ENCODE assay signal across 16 cellular contexts in the genomic region with DNA sequence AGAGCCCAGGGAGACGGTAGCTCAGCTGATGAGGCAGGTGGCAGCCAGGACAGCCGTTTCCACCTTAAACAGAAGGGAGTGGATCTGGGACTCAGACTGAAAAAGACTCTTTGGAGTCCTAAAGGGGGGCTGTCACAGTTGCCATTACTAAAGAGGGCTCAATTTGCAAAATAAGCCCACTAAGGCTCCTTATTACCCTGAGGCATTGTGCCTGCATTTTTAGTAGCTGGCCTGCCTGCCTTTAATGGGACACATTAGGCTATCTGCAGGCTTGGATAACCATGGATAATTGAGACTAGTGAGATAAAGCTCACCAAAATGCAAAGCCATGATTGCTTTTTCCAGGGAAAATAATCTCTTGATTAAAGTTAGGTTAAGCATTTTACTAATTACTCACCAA. TPM values are rescaled to one million over a fixed set of nuclear protein-coding genes. Genes with fewer than 3 reads are reported as not detected.
DNase-seq lines count a peak whose midpoint lies in the region; ATAC-seq and TF ChIP-seq lines count a peak whose summit lies in the region.
"Had no signal": no experiment of that assay in that cellular context is flagged by ENCODE, and none has a peak within 500 bp of the region (broad histone marks: within the 10 kb centered on the region; RNA-seq: fewer than 3 reads in every experiment).

No MANE protein-coding gene starts in this region.

- no peak overlapping the region for H2AFZ ChIP-seq in KMS-11 (ENCODE audit: low read depth)

- H4K20me1 ChIP-seq in KMS-11 (ENCODE audit: insufficient read depth): no peaks in the 10 kb centered on the region

- no peak overlapping the region for H4K8ac ChIP-seq in mesendoderm (ENCODE audit: low read depth, low read length)

- H3K27ac ChIP-seq in KMS-11 (no peak overlapping the region), mesendoderm (ENCODE audit: low read depth, low read length) (no peak overlapping the region), brain microvascular endothelial cell (no peak overlapping the region)
- H3K27ac ChIP-seq: RWPE1, SJSA1 had no signal

- TF ChIP-seq CTCF in Caco-2 (IDR thresholded peaks at IDR 0.05; ENCODE audit: insufficient read depth in 1 of 2, low read depth in 1 of 2, low read length in 1 of 2, severe bottlenecking in 1 of 2, unreplicated experiment in 1 of 2) (no peak), KMS-11 (conservative IDR thresholded peaks at IDR 0.05; ENCODE audit: low read depth, low read length) (no peak), brain microvascular endothelial cell (IDR thresholded peaks at IDR 0.05; ENCODE audit: low read depth, low read length, missing control alignments) (no peak)

- CTCF ChIA-PET in Caco-2 (lab: Charles Lee): no interaction called here

- ATAC-seq in SK-N-SH treated with all-trans-retinoic acid at 6 μM for 48 hours: no peak

- H3K23ac ChIP-seq in mesendoderm (ENCODE audit: low read length): no peak overlapping the region

- H3K9me3 Mint-ChIP-seq in Caco-2 (ENCODE audit: unreplicated experiment): no peaks in the 10 kb centered on the region

- WGBS in mesendoderm (ENCODE audit: extremely low coverage, insufficient coverage, low lambda C conversion rate): no CpG with 5 or more reads among the region's 2 CpGs

- H3K36me3 Mint-ChIP-seq in Caco-2 (ENCODE audit: insufficient read depth, unreplicated experiment): no peaks in the 10 kb centered on the region

- no peak overlapping the region for H2BK5ac ChIP-seq in mesendoderm (ENCODE audit: low read length)

- no peaks in the 10 kb centered on the region for H3K27me3 Mint-ChIP-seq in Caco-2 (ENCODE audit: insufficient read depth, unreplicated experiment)

- H3K9me3 ChIP-seq in Caco-2: 0 out of 2 replicates have a peak, but pooled peaks cover 5% of the 10 kb centered on the region
- H3K9me3 ChIP-seq: MG63, SJSA1 had no signal

- H3K4me2 ChIP-seq in KMS-11 (peak overlapping the region; percentile 8; the same call in 1 of the 2 replicates), mesendoderm (ENCODE audit: low read length) (no peak overlapping the region)

- H3K4me3 Mint-ChIP-seq in Caco-2 (ENCODE audit: unreplicated experiment): no peak overlapping the region

- no peak overlapping the region for H3K56ac ChIP-seq in mesendoderm (ENCODE audit: low read length)

- no peak overlapping the region for H2BK120ac ChIP-seq in mesendoderm (ENCODE audit: low read depth, low read length)

- H2BK15ac ChIP-seq in mesendoderm (replicated peaks; ENCODE audit: low read depth): no peak overlapping the region

- H3K27ac Mint-ChIP-seq in Caco-2 (ENCODE audit: unreplicated experiment): peak overlapping the region; percentile 34

- intact Hi-C loops in Caco-2 (cut with micrococcal nuclease; ENCODE audit: unreplicated experiment): no loop called here

- H3K4me3 ChIP-seq in Caco-2 (ENCODE audit: low read depth, low read length) (no peak overlapping the region), KMS-11 (IDR thresholded peaks at IDR 0.05; ENCODE audit: insufficient read depth, low read depth, low read length) (no peak overlapping the region), mesendoderm (ENCODE audit: low read length) (no peak overlapping the region), brain microvascular endothelial cell (ENCODE audit: low read depth, low read length) (no peak overlapping the region)
- H3K4me3 ChIP-seq: MG63, SJSA1 had no signal

- no peaks in the 10 kb centered on the region for H3K79me1 ChIP-seq in mesendoderm (ENCODE audit: low read length)

- no peak overlapping the region for H3K9ac ChIP-seq in KMS-11
- no peak overlapping the region for H3K9ac ChIP-seq in mesendoderm (ENCODE audit: low read length)

- H3K4ac ChIP-seq in mesendoderm (ENCODE audit: low read depth, low read length): no peak overlapping the region

- H3K36me3 ChIP-seq in Caco-2 (ENCODE audit: control insufficient read depth, insufficient read depth, low read length): no peaks in the 10 kb centered on the region
- no peaks in the 10 kb centered on the region for H3K36me3 ChIP-seq in KMS-11 (ENCODE audit: insufficient read depth)
- no peaks in the 10 kb centered on the region for H3K36me3 ChIP-seq in mesendoderm (ENCODE audit: control insufficient read depth, insufficient read depth, low read length)
- H3K36me3 ChIP-seq in brain microvascular endothelial cell (replicated peaks): no peaks in the 10 kb centered on the region
- H3K36me3 ChIP-seq: MG63, SJSA1 had no signal

- H3K27me3 ChIP-seq in Caco-2 (replicated peaks; ENCODE audit: control insufficient read depth, insufficient read depth, low read length): no peaks in the 10 kb centered on the region
- no peaks in the 10 kb centered on the region for H3K27me3 ChIP-seq in KMS-11 (ENCODE audit: insufficient read depth, low read depth)
- peaks cover 2% of the 10 kb centered on the region for H3K27me3 ChIP-seq in mesendoderm (ENCODE audit: insufficient read depth, low read length, poor library complexity)
- no peaks in the 10 kb centered on the region for H3K27me3 ChIP-seq in brain microvascular endothelial cell (replicated peaks)
- H3K27me3 ChIP-seq: SJSA1 had no signal

- H3K79me2 ChIP-seq in KMS-11 (ENCODE audit: insufficient read depth, low read depth) (peaks cover 18% of the 10 kb centered on the region; the same call in 1 of the 2 replicates), mesendoderm (ENCODE audit: control insufficient read depth, insufficient read depth, low read length) (no peaks in the 10 kb centered on the region)

- H3K4me1 ChIP-seq in Caco-2: peaks cover 23% of the 10 kb centered on the region
- peaks cover 27% of the 10 kb centered on the region for H3K4me1 ChIP-seq in KMS-11 (ENCODE audit: low read depth, poor library complexity, severe bottlenecking)
- H3K4me1 ChIP-seq in mesendoderm (ENCODE audit: control insufficient read depth, low read depth, low read length): peaks cover 4% of the 10 kb centered on the region
- H3K4me1 ChIP-seq: SJSA1 had no signal

- peaks cover 27% of the 10 kb centered on the region for H3K4me1 Mint-ChIP-seq in Caco-2 (ENCODE audit: low read depth, unreplicated experiment)

- BruUV-seq in Caco-2 (replicated peaks; lab: Mats Ljungman, UMichigan): no TSS peak

- DNase-seq in Caco-2 (no peak), mesendoderm (peak; percentile 74), RKO (ENCODE audit: low spot score) (no peak), HuH-7.5 (ENCODE audit: low spot score) (no peak), brain microvascular endothelial cell (no peak)
- DNase-seq: AML-193, DMS79, H7, Karpas-422, MG63, NCI-H187 treated with DMSO at 0.1 percent for 48 hours, NCI-H510A had no signal

- no peak overlapping the region for H2AK5ac ChIP-seq in mesendoderm (ENCODE audit: low read length)

- in situ Hi-C loops in brain microvascular endothelial cell (cut with HindIII; ENCODE audit: low pct_ligation_motif_present, low sequenced_read_pairs): no loop called here

- no peak overlapping the region for H4K5ac ChIP-seq in mesendoderm (ENCODE audit: low read length)

- H3K18ac ChIP-seq in mesendoderm (ENCODE audit: low read length): no peak overlapping the region

- POLR2A ChIA-PET in Caco-2 (lab: Charles Lee): interaction anchor here (0.5 kb wide), 1 partner anchor 11 kb away, joined by 7 read pairs; no protein-coding TSS in a partner anchor

TF ChIP-seq in SK-N-SH treated with all-trans-retinoic acid at 6 μM for 48 hours, 23 proteins besides CTCF, POLR2A, EP300 and RAD21:
- TF ChIP-seq, protein P1, sequence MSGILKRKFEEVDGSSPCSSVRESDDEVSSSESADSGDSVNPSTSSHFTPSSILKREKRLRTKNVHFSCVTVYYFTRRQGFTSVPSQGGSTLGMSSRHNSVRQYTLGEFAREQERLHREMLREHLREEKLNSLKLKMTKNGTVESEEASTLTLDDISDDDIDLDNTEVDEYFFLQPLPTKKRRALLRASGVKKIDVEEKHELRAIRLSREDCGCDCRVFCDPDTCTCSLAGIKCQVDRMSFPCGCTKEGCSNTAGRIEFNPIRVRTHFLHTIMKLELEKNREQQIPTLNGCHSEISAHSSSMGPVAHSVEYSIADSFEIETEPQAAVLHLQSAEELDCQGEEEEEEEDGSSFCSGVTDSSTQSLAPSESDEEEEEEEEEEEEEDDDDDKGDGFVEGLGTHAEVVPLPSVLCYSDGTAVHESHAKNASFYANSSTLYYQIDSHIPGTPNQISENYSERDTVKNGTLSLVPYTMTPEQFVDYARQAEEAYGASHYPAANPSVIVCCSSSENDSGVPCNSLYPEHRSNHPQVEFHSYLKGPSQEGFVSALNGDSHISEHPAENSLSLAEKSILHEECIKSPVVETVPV (CRISPR knock-in tag; IDR thresholded peaks at IDR 0.05): peak; percentile 78
- TF ChIP-seq TCF4 (CRISPR knock-in tag; IDR thresholded peaks at IDR 0.05; ENCODE audit: borderline replicate concordance) (peak; percentile 75; the same call in 1 of the 2 replicates), BACH2 (CRISPR knock-in tag; IDR thresholded peaks at IDR 0.05; ENCODE audit: borderline replicate concordance) (no peak)
- TF ChIP-seq, protein P2, sequence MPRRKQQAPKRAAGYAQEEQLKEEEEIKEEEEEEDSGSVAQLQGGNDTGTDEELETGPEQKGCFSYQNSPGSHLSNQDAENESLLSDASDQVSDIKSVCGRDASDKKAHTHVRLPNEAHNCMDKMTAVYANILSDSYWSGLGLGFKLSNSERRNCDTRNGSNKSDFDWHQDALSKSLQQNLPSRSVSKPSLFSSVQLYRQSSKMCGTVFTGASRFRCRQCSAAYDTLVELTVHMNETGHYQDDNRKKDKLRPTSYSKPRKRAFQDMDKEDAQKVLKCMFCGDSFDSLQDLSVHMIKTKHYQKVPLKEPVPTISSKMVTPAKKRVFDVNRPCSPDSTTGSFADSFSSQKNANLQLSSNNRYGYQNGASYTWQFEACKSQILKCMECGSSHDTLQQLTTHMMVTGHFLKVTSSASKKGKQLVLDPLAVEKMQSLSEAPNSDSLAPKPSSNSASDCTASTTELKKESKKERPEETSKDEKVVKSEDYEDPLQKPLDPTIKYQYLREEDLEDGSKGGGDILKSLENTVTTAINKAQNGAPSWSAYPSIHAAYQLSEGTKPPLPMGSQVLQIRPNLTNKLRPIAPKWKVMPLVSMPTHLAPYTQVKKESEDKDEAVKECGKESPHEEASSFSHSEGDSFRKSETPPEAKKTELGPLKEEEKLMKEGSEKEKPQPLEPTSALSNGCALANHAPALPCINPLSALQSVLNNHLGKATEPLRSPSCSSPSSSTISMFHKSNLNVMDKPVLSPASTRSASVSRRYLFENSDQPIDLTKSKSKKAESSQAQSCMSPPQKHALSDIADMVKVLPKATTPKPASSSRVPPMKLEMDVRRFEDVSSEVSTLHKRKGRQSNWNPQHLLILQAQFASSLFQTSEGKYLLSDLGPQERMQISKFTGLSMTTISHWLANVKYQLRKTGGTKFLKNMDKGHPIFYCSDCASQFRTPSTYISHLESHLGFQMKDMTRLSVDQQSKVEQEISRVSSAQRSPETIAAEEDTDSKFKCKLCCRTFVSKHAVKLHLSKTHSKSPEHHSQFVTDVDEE (CRISPR knock-in tag; IDR thresholded peaks at IDR 0.05): peak; percentile 75; the same call in 1 of the 2 replicates
TF ChIP-seq in SK-N-SH treated with all-trans-retinoic acid at 6 μM for 48 hours: peak in this region for 3.

RNA-seq across cellular contexts. Expression of gene MAP3K13, which starts 8.7 kb away (rescaled TPM):
- total RNA-seq in Caco-2 (2022): 20.1 and 26.2 TPM in 2 replicates
- 33.8 TPM for polyA plus RNA-seq in mesendoderm (2013, experiment 1 of 2)
- polyA plus RNA-seq in mesendoderm (2013, experiment 2 of 2): 32.8 TPM
- total RNA-seq: H7 had no signal
